11 cellular contexts compared by ENCODE assay signal in genomic region chr12:98561846-98562245, GRCh38.
"Had no signal": no experiment of that assay in that cellular context is flagged by ENCODE, and none has a peak within 500 bp of the region (broad histone marks: within the 10 kb centered on the region; RNA-seq: fewer than 3 reads in every experiment).

No MANE protein-coding gene starts in this region.

- H3K4me3 ChIP-seq: GM23248, GM23338, HAP-1 had no signal

- H3K27ac Mint-ChIP-seq: GM23338, HFFc6 had no signal

- DNase-seq: GM23248, GOT3, H7, H9, HCEC 1CT, HFFc6 had no signal

- ATAC-seq: GM23338, HCT116 had no signal

- H3K4me2 ChIP-seq: GM23338 had no signal

- H3K27ac ChIP-seq: GM23248 had no signal

- H2AFZ ChIP-seq: GM23248, GM23338 had no signal

- H3K9me3 Mint-ChIP-seq: H9 had no signal

- H3K9ac ChIP-seq: GM23248 had no signal

- H3K4me3 Mint-ChIP-seq: GM23338, H9, HFFc6 had no signal

- H3K9me3 ChIP-seq: HAP-1 had no signal

- H3K36me3 ChIP-seq: HAP-1 had no signal

- FAIRE-seq: H1, H54 had no signal
